ENCODE assay signal across 19 cellular contexts in the genomic region with DNA sequence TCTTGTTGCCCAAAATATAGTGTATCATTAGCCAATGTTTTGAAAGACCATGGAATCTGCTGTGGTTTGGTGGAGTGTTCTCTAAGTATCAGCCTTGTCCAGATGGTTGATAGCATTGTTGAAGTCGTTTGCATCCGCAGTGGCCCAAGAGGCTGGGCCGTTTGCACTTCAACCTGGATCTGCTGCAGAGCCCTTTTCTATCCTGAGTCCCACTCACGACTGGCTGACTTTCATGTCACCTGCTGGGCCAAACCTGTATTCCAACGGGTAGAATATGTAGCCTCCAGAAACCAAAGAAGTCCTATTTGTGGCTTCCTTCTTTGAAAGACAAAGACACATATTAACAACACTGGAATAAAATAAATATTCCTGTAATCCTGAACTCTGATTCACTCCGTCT.
DNase-seq lines count a peak whose midpoint lies in the region; TF ChIP-seq lines count a peak whose summit lies in the region.
"Had no signal": no experiment of that assay in that cellular context is flagged by ENCODE, and none has a peak within 500 bp of the region (broad histone marks: within the 10 kb centered on the region; RNA-seq: fewer than 3 reads in every experiment).

No MANE protein-coding gene starts in this region.

- intact Hi-C loops in cardiac septum (cut with DNase I) = no loop called here
- intact Hi-C loops in left ventricle myocardium inferior (cut with micrococcal nuclease) = no loop called here
- intact Hi-C loops in posterior vena cava (cut with DNase I) = no loop called here

- H3F3A ChIP-seq in MM.1S (ENCODE audit: insufficient read depth, low read length) = no peaks in the 10 kb centered on the region

- H2AFZ ChIP-seq in Karpas-422 (ENCODE audit: low read length) (no peak overlapping the region), MM.1S (ENCODE audit: low read length) (no peak overlapping the region)
- H2AFZ ChIP-seq: GM23338 had no signal

- H3K9me3 ChIP-seq in left ventricle myocardium inferior (replicated peaks) (peaks cover 10% of the 10 kb centered on the region), Karpas-422 (ENCODE audit: low read length) (no peaks in the 10 kb centered on the region), MM.1S (replicated peaks; ENCODE audit: insufficient read depth, low read length) (no peaks in the 10 kb centered on the region)
- H3K9me3 ChIP-seq: BE2C had no signal

- H3K4me2 ChIP-seq in Karpas-422 (ENCODE audit: low read depth, low read length, poor library complexity, severe bottlenecking) (peak overlapping the region; percentile 42), MM.1S (ENCODE audit: low read depth, low read length) (no peak overlapping the region)
- H3K4me2 ChIP-seq: BLaER1 treated with 17β-estradiol and CSF1 and Interleukin-3, amounts not matched to agents 10 nM and 100 nM; GM23338 had no signal

- no peaks in the 10 kb centered on the region for H3K4me1 ChIP-seq in left ventricle myocardium inferior
- peaks cover 67% of the 10 kb centered on the region for H3K4me1 ChIP-seq in Karpas-422 (ENCODE audit: low read length)
- H3K4me1 ChIP-seq in MM.1S (ENCODE audit: low read length) = no peaks in the 10 kb centered on the region
- H3K4me1 ChIP-seq: BE2C had no signal

- H3K9ac ChIP-seq in Karpas-422 (ENCODE audit: low read length) (no peak overlapping the region), MM.1S (ENCODE audit: low read length) (no peak overlapping the region)
- H3K9ac ChIP-seq: BLaER1 treated with 17β-estradiol and CSF1 and Interleukin-3, amounts not matched to agents 10 nM and 100 nM had no signal

- DNase-seq in cardiac septum (ENCODE audit: low spot score) = peak; percentile 69
- no peak for DNase-seq in left ventricle myocardium inferior
- no peak for DNase-seq in Karpas-422
- DNase-seq in germinal center (ENCODE audit: low spot score) = peak; percentile 1
- peak; percentile 51 for DNase-seq in posterior vena cava (ENCODE audit: low spot score)
- DNase-seq in activated CD4-positive, alpha-beta T cell treated with anti-CD3 and anti-CD28 coated beads for 4 hours = no peak
- no peak for DNase-seq in MM.1S
- no peak for DNase-seq in AG20443 (ENCODE audit: low spot score)
- DNase-seq: AML-193; BE2C; CD4-positive, alpha-beta T cell; DMS 273 treated with DMSO at 0.1 percent for 48 hours; DMS79; EL; GDM1; H9 had no signal

- H3K27ac ChIP-seq in left ventricle myocardium inferior (replicated peaks) (no peak overlapping the region), Karpas-422 (ENCODE audit: low read length) (no peak overlapping the region), MM.1S (ENCODE audit: low read length) (no peak overlapping the region)
- H3K27ac ChIP-seq: 22Rv1; BLaER1 treated with 17β-estradiol and CSF1 and Interleukin-3, amounts not matched to agents 10 nM and 100 nM had no signal

- H3K4me3 ChIP-seq in left ventricle myocardium inferior (no peak overlapping the region), Karpas-422 (ENCODE audit: low read length) (no peak overlapping the region), MM.1S (ENCODE audit: low read length) (no peak overlapping the region)
- H3K4me3 ChIP-seq: BLaER1 treated with 17β-estradiol and CSF1 and Interleukin-3, amounts not matched to agents 10 nM and 100 nM; GM23338 had no signal

- no peaks in the 10 kb centered on the region for H3K36me3 ChIP-seq in left ventricle myocardium inferior
- no peaks in the 10 kb centered on the region for H3K36me3 ChIP-seq in Karpas-422 (ENCODE audit: insufficient read depth, low read length)
- H3K36me3 ChIP-seq in MM.1S (replicated peaks; ENCODE audit: insufficient read depth, low read length) = no peaks in the 10 kb centered on the region
- H3K36me3 ChIP-seq: BE2C; BLaER1 treated with 17β-estradiol and CSF1 and Interleukin-3, amounts not matched to agents 10 nM and 100 nM had no signal

- H3K27me3 ChIP-seq in left ventricle myocardium inferior (ENCODE audit: low read depth) (peaks cover 62% of the 10 kb centered on the region), Karpas-422 (ENCODE audit: low read length) (no peaks in the 10 kb centered on the region), MM.1S (replicated peaks; ENCODE audit: insufficient read depth, low read length) (no peaks in the 10 kb centered on the region)
- H3K27me3 ChIP-seq: BLaER1 treated with 17β-estradiol and CSF1 and Interleukin-3, amounts not matched to agents 10 nM and 100 nM had no signal

- TF ChIP-seq CTCF in left ventricle myocardium inferior (IDR thresholded peaks at IDR 0.05; ENCODE audit: borderline replicate concordance) = no peak
- no peak for TF ChIP-seq CTCF in MM.1S (IDR thresholded peaks at IDR 0.05; ENCODE audit: low read length)

- no peaks in the 10 kb centered on the region for H3K79me2 ChIP-seq in Karpas-422 (ENCODE audit: low read length)
- H3K79me2 ChIP-seq in MM.1S (ENCODE audit: low read length) = no peaks in the 10 kb centered on the region

- H4K20me1 ChIP-seq in Karpas-422 (ENCODE audit: insufficient read depth, low read depth, low read length) (no peaks in the 10 kb centered on the region), MM.1S (ENCODE audit: insufficient read depth, low read length) (no peaks in the 10 kb centered on the region)
- H4K20me1 ChIP-seq: BLaER1 treated with 17β-estradiol and CSF1 and Interleukin-3, amounts not matched to agents 10 nM and 100 nM had no signal

- no peaks in the 10 kb centered on the region for H3K9me2 ChIP-seq in Karpas-422 (replicated peaks; ENCODE audit: insufficient read depth, low read length)
- H3K9me2 ChIP-seq in MM.1S (replicated peaks; ENCODE audit: insufficient read depth, low read length) = no peaks in the 10 kb centered on the region

Comparison
In these comparisons a context has a peak if more than half of its experiments do, and no peak if none do; other contexts are left out.
1. DNase-seq: peak in cardiac septum (single experiment), germinal center (single experiment) and posterior vena cava (single experiment); none in left ventricle myocardium inferior (single experiment), Karpas-422 (single experiment), activated CD4-positive, alpha-beta T cell treated with anti-CD3 and anti-CD28 coated beads for 4 hours (0 of 2), MM.1S (single experiment) and AG20443 (single experiment).